In the genomic region with DNA sequence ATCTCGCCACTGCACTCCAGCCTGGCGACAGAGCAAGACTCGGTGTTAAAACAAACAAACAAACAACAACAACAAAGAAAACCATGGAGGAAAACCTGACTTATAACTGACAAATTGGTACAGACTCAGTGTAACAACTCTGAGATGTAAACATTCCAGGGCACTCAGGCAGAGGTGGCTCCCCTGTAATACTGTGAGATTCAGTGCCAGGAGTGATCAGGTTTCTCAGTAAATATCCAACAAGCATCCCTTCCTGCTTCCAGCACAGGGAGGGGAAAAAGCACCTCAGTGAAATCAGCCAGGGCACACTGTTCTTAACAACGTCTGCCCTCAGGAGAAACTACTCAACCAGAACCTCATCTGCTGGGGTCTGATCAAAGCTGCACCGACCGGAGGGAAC, we compare ENCODE assay signal across 1 cellular context.
TF ChIP-seq lines count a peak whose summit lies in the region.

No MANE protein-coding gene starts in this region.

TF ChIP-seq in HEK293, 187 proteins besides CTCF, POLR2A, EP300 and RAD21 (continued from another document):
- TF ChIP-seq ZBTB20 (tag by site-specific recombination; IDR thresholded peaks at IDR 0.05) = peak; percentile 29; the same call in 1 of the 2 replicates
- TF ChIP-seq, protein P1, sequence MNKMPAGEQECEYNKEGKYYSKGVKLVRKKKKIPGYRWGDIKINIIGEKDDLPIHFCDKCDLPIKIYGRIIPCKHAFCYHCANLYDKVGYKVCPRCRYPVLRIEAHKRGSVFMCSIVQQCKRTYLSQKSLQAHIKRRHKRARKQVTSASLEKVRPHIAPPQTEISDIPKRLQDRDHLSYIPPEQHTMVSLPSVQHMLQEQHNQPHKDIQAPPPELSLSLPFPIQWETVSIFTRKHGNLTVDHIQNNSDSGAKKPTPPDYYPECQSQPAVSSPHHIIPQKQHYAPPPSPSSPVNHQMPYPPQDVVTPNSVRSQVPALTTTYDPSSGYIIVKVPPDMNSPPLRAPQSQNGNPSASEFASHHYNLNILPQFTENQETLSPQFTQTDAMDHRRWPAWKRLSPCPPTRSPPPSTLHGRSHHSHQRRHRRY (tag by site-specific recombination; IDR thresholded peaks at IDR 0.05) = no peak
